ENCODE assay signal across 8 cellular contexts in genomic region chr2:20365249-20365817, GRCh38. TPM values are rescaled to one million over a fixed set of nuclear protein-coding genes. Genes with fewer than 3 reads are reported as not detected.
DNase-seq lines count a peak whose midpoint lies in the region; ATAC-seq, FAIRE-seq and TF ChIP-seq lines count a peak whose summit lies in the region.

No MANE protein-coding gene starts in this region.

- H3K27me3 ChIP-seq in CD4-positive, alpha-beta T cell (ENCODE audit: control insufficient read depth, insufficient read depth, low read length): no peaks in the 10 kb centered on the region
- no peaks in the 10 kb centered on the region for H3K27me3 ChIP-seq in CD8-positive, alpha-beta memory T cell (ENCODE audit: insufficient read depth, low read length, poor library complexity, severe bottlenecking)

- no peaks in the 10 kb centered on the region for H3K4me1 Mint-ChIP-seq in CD4-positive, alpha-beta T cell (ENCODE audit: low read depth)
- H3K4me1 Mint-ChIP-seq in nephron progenitor cell: peaks cover 29% of the 10 kb centered on the region
- H3K4me1 Mint-ChIP-seq in CD8-positive, alpha-beta memory T cell: peaks cover 0 to 11% (median 0%) of the 10 kb centered on the region in 3 donors

- no peak overlapping the region for H3K27ac Mint-ChIP-seq in CD4-positive, alpha-beta T cell
- H3K27ac Mint-ChIP-seq in nephron progenitor cell: no peak overlapping the region
- H3K27ac Mint-ChIP-seq in CD8-positive, alpha-beta memory T cell: peak overlapping the region in 1 of 8 donors; percentile 7

- H3K9me3 Mint-ChIP-seq in CD4-positive, alpha-beta T cell: no peaks in the 10 kb centered on the region
- H3K9me3 Mint-ChIP-seq in nephron progenitor cell: peaks cover 38% of the 10 kb centered on the region
- peaks cover 0 to 5% (median 0%) of the 10 kb centered on the region in 5 donors for H3K9me3 Mint-ChIP-seq in CD8-positive, alpha-beta memory T cell

- no peaks in the 10 kb centered on the region for H3K4me1 ChIP-seq in CD8-positive, alpha-beta memory T cell (ENCODE audit: insufficient read depth, low read length)

- POLR2A ChIA-PET in CD4-positive, alpha-beta T cell (lab: Charles Lee): no interaction called here
- POLR2A ChIA-PET in CD8-positive, alpha-beta memory T cell (lab: Charles Lee): no interaction called here

- no peaks in the 10 kb centered on the region for H3K36me3 ChIP-seq in CD8-positive, alpha-beta memory T cell (ENCODE audit: insufficient read depth, low read length)

- H3K27ac ChIP-seq in CD4-positive, alpha-beta T cell (ENCODE audit: low read depth, low read length): no peak overlapping the region
- H3K27ac ChIP-seq in CD8-positive, alpha-beta memory T cell (ENCODE audit: low read depth, low read length): no peak overlapping the region

- CTCF ChIA-PET in CD4-positive, alpha-beta T cell (lab: Charles Lee): no interaction called here
- CTCF ChIA-PET in CD8-positive, alpha-beta memory T cell (lab: Charles Lee): interaction anchor here (0.8 to 1.6 kb wide), 2 partner anchors 16 to 38 kb away, joined by 3 to 5 read pairs; no protein-coding TSS in a partner anchor

- FAIRE-seq in H54 (lab: Jason Lieb, UNC): peak; percentile 27

- intact Hi-C loops in CD4-positive, alpha-beta T cell (cut with DNase I, micrococcal nuclease): no loop called here

- peaks cover 11% of the 10 kb centered on the region for H3K27me3 Mint-ChIP-seq in CD4-positive, alpha-beta T cell
- peaks cover 13% of the 10 kb centered on the region for H3K27me3 Mint-ChIP-seq in nephron progenitor cell (ENCODE audit: low read depth, poor library complexity)
- peaks cover 8 to 13% of the 10 kb centered on the region in 2 donors for H3K27me3 Mint-ChIP-seq in CD8-positive, alpha-beta memory T cell

- peak; percentile 95 for ATAC-seq in GM18520 (IDR thresholded peaks at IDR 0.05; ENCODE audit: unreplicated experiment)
- ATAC-seq in CD4-positive, alpha-beta T cell (ENCODE audit: poor library complexity): no peak

- DNase-seq in H54 (ENCODE audit: insufficient read length, low spot score): peak; percentile 47
- DNase-seq in MV-4-11 (lab: John Stamatoyannopoulos, UW): peak; percentile 81
- peak; percentile 82 for DNase-seq in fibroblast of peridontal ligament (ENCODE audit: extremely low read depth)
- DNase-seq in putamen (ENCODE audit: low spot score): no peak
- DNase-seq in CD4-positive, alpha-beta T cell: no peak
- DNase-seq in nephron progenitor cell: no peak
- DNase-seq in CD8-positive, alpha-beta memory T cell: no peak

- TF ChIP-seq CTCF in CD4-positive, alpha-beta T cell (IDR thresholded peaks at IDR 0.05): no peak
- no peak for TF ChIP-seq CTCF in nephron progenitor cell (IDR thresholded peaks at IDR 0.05)

- H3K4me3 ChIP-seq in CD8-positive, alpha-beta memory T cell (ENCODE audit: low read length): no peak overlapping the region

- H3K9me3 ChIP-seq in CD4-positive, alpha-beta T cell (ENCODE audit: control insufficient read depth, low read length): no peaks in the 10 kb centered on the region
- H3K9me3 ChIP-seq in CD8-positive, alpha-beta memory T cell (ENCODE audit: low read length): no peaks in the 10 kb centered on the region

- no peak overlapping the region for H3K4me3 Mint-ChIP-seq in CD4-positive, alpha-beta T cell
- no peak overlapping the region for H3K4me3 Mint-ChIP-seq in nephron progenitor cell
- no peak overlapping the region for H3K4me3 Mint-ChIP-seq in CD8-positive, alpha-beta memory T cell

- no peak for TF ChIP-seq POLR2A in H54 (IDR thresholded peaks at IDR 0.05; ENCODE audit: low read depth, low read length)

- H3K36me3 Mint-ChIP-seq in CD4-positive, alpha-beta T cell (ENCODE audit: low read depth): no peaks in the 10 kb centered on the region
- H3K36me3 Mint-ChIP-seq in nephron progenitor cell (ENCODE audit: low read depth): peaks cover 9% of the 10 kb centered on the region
- no peaks in the 10 kb centered on the region for H3K36me3 Mint-ChIP-seq in CD8-positive, alpha-beta memory T cell

RNA-seq across cellular contexts. Expression of gene PUM2, which starts 14.7 kb away (rescaled TPM):
- total RNA-seq in CD4-positive, alpha-beta T cell: 10 to 100 TPM; 94.9 to 95.4 TPM
- 100 to 1,000 TPM; 120 to 121 TPM for total RNA-seq in CD8-positive, alpha-beta memory T cell
- 17.0 TPM for polyA plus RNA-seq in CD8-positive, alpha-beta memory T cell

Comparison
In these comparisons a context has a peak if more than half of its experiments do, and no peak if none do; other contexts are left out.
1. DNase-seq: peak in H54 (single experiment), MV-4-11 (single experiment) and fibroblast of peridontal ligament (single experiment); none in putamen (single experiment), CD4-positive, alpha-beta T cell (0 of 10), nephron progenitor cell (single experiment) and CD8-positive, alpha-beta memory T cell (0 of 5).